22 cellular contexts compared by ENCODE assay signal in genomic region chr1:52253421-52253820, GRCh38.
"Had no signal": no experiment of that assay in that cellular context is flagged by ENCODE, and none has a peak within 500 bp of the region (broad histone marks: within the 10 kb centered on the region; RNA-seq: fewer than 3 reads in every experiment).

No MANE protein-coding gene starts in this region.

- DNase-seq: activated CD4-positive, alpha-beta memory T cell treated with anti-CD3 and anti-CD28 coated beads, Interleukin-2, amount 10 ng/mL, durations not matched to agents 7 days and 5 days; activated CD4-positive, alpha-beta T cell treated with anti-CD3 and anti-CD28 coated beads, Interleukin-2, amount 10 ng/mL, durations not matched to agents 24 days and 14 days; activated effector memory CD4-positive, alpha-beta T cell treated with Interleukin-2 at 50 U/mL for 16 hours; activated naive CD4-positive, alpha-beta T cell treated with anti-CD3 and anti-CD28 coated beads for 36 hours; activated naive CD8-positive, alpha-beta T cell treated with anti-CD3 and anti-CD28 coated beads, Interleukin-2, amount 10 ng/mL, durations not matched to agents 7 days and 5 days; activated T-cell treated with anti-CD3 and anti-CD28 coated beads, Interleukin-2, amount 50 U/mL, for 72 hours; effector memory CD4-positive, alpha-beta T cell; foreskin melanocyte; kidney; naive B cell; nucleus accumbens; sigmoid colon; stimulated activated CD4-positive, alpha-beta T cell treated with anti-CD3 and anti-CD28 coated beads, Interleukin-2, amount 100 ng/mL, for 48 hours; stimulated activated CD8-positive, alpha-beta memory T cell treated with anti-CD3 and anti-CD28 coated beads, Interleukin-4, amount 100 ng/mL, for 48 hours; stimulated activated naive B cell treated with anti-CD40 and anti-IgM and Interleukin-4, amounts not matched to agents 10 μg/mL and 1 μg/mL and 100 μg/mL, for 72 hours; testis; upper lobe of left lung had no signal

- FAIRE-seq: endothelial cell of umbilical vein, kidney had no signal

- H3K4me3 ChIP-seq: lung, sigmoid colon, smooth muscle cell, testis, upper lobe of left lung had no signal

- ATAC-seq: activated CD4-positive, CD25-positive, alpha-beta regulatory T cell treated with anti-CD3 and anti-CD28 coated beads, Interleukin-2, amount 50 U/mL, for 24 hours; activated T-cell treated with anti-CD3 and anti-CD28 coated beads, Interleukin-2, amount 50 U/mL, for 72 hours; esophagus mucosa; stimulated activated naive B cell treated with anti-CD40 and anti-IgM and Interleukin-4, amounts not matched to agents 10 μg/mL and 1 μg/mL and 100 μg/mL, for 72 hours had no signal
